In genomic region chr10:128852449-128852848, GRCh38 we compare ENCODE assay signal across 17 cellular contexts.
"Had no signal": no experiment of that assay in that cellular context is flagged by ENCODE, and none has a peak within 500 bp of the region (broad histone marks: within the 10 kb centered on the region; RNA-seq: fewer than 3 reads in every experiment).

No MANE protein-coding gene starts in this region.

- H3K27me3 ChIP-seq: foreskin keratinocyte, heart left ventricle, neural progenitor cell, tibial artery, upper lobe of left lung had no signal

- H3K4me3 ChIP-seq: heart left ventricle, neural progenitor cell, psoas muscle, tibial artery, upper lobe of left lung had no signal

- H3K36me3 ChIP-seq: heart left ventricle, neural progenitor cell, tibial artery, upper lobe of left lung had no signal

- H3K9ac ChIP-seq: neural progenitor cell, parathyroid adenoma had no signal

- H3K4me2 ChIP-seq: neural progenitor cell had no signal

- H3K4me1 ChIP-seq: foreskin keratinocyte, parathyroid adenoma had no signal

- ATAC-seq: effector memory CD8-positive, alpha-beta T cell; foreskin keratinocyte; natural killer cell; psoas muscle; stimulated activated effector memory CD8-positive, alpha-beta T cell treated with anti-CD3 and anti-CD28 coated beads, Interleukin-12 subunit alpha, Interleukin-12 subunit beta, amount 100 ng/mL, for 72 hours; stimulated activated naive CD8-positive, alpha-beta T cell treated with anti-CD3 and anti-CD28 coated beads, Interleukin-15, Interleukin-2, amounts not matched to agents 100 U/mL and 50 U/mL, for 24 hours had no signal

- DNase-seq: effector memory CD8-positive, alpha-beta T cell; foreskin keratinocyte; heart left ventricle; hypothalamus; kidney glomerular epithelial cell; natural killer cell; occipital lobe; psoas muscle; stimulated activated CD4-positive, alpha-beta T cell treated with anti-CD3 and anti-CD28 coated beads, Interleukin-4, amount 100 ng/mL, for 1 hour; stimulated activated CD8-positive, alpha-beta memory T cell treated with anti-CD3 and anti-CD28 coated beads, Interleukin-4, amount 100 ng/mL, for 48 hours; stimulated activated naive CD8-positive, alpha-beta T cell treated with anti-CD3 and anti-CD28 coated beads, Interleukin-15, Interleukin-2, amounts not matched to agents 100 U/mL and 50 U/mL, for 24 hours; tibial artery; upper lobe of left lung had no signal

- H3K9me3 ChIP-seq: heart left ventricle, psoas muscle, tibial artery, upper lobe of left lung had no signal

- H3K79me2 ChIP-seq: parathyroid adenoma had no signal

- H3K27ac ChIP-seq: epithelial cell of prostate, foreskin keratinocyte, neural progenitor cell, parathyroid adenoma, psoas muscle, tibial artery, upper lobe of left lung had no signal
